In the genomic region with DNA sequence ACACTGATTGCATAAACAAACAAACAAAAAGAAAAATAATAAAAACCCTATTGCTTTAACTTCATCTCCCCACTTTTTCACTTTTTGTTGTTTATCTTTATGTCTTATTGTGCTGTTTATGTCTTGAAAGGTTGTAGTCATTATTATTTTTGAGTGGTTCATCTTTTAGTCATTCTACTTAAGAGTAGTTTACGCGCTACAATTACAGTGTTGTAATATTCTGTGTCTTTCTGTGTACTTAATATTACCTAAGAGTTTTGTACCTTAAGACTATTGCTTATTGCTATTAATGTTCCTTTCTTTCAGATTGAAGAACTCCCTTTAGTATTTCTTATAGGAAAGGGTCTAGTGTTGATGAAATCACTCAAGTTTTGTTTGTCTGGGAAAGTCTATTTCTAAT, we compare ENCODE assay signal across 31 cellular contexts. TPM values are rescaled to one million over a fixed set of nuclear protein-coding genes. Genes with fewer than 3 reads are reported as not detected.
"Had no signal": no experiment of that assay in that cellular context is flagged by ENCODE, and none has a peak within 500 bp of the region (broad histone marks: within the 10 kb centered on the region; RNA-seq: fewer than 3 reads in every experiment).

No MANE protein-coding gene starts in this region.

- H3K9me3 Mint-ChIP-seq: natural killer cell; stimulated activated memory B cell treated with anti-CD40 and anti-IgM and Interleukin-4, amounts not matched to agents 10 μg/mL and 1 μg/mL and 100 μg/mL, for 72 hours; stimulated activated naive CD8-positive, alpha-beta T cell treated with anti-CD3 and anti-CD28 coated beads, Interleukin-15, amount 100 ng/mL, for 72 hours had no signal

- H3K36me3 Mint-ChIP-seq: naive thymus-derived CD4-positive, alpha-beta T cell; natural killer cell; stimulated activated memory B cell treated with anti-CD40 and anti-IgM and Interleukin-4, amounts not matched to agents 10 μg/mL and 1 μg/mL and 100 μg/mL, for 72 hours had no signal

- H3K27ac Mint-ChIP-seq: naive thymus-derived CD4-positive, alpha-beta T cell; natural killer cell; nephron progenitor cell; stimulated activated memory B cell treated with anti-CD40 and anti-IgM and Interleukin-4, amounts not matched to agents 10 μg/mL and 1 μg/mL and 100 μg/mL, for 72 hours had no signal

- H3K4me3 ChIP-seq: pancreas, prostate gland, right atrium auricular region, right lobe of liver, sigmoid colon, smooth muscle cell, spleen, suprapubic skin, testis, tibial nerve, upper lobe of left lung, vagina had no signal

- H3K27me3 ChIP-seq: neutrophil, pancreas, right atrium auricular region, right lobe of liver, sigmoid colon, spleen, suprapubic skin, testis, tibial nerve, upper lobe of left lung, vagina had no signal

- DNase-seq: naive thymus-derived CD4-positive, alpha-beta T cell; natural killer cell; nephron progenitor cell; nucleus accumbens; pancreas; retina; right lobe of liver; sigmoid colon; spleen; stimulated activated CD4-positive, alpha-beta T cell treated with anti-CD3 and anti-CD28 coated beads, Interleukin-12 subunit alpha, Interleukin-12 subunit beta, amount 100 ng/mL, for 4 hours; stimulated activated CD4-positive, alpha-beta T cell treated with anti-CD3 and anti-CD28 coated beads, Interleukin-1b, Interleukin-23, amount 100 ng/mL, for 48 hours; stimulated activated CD4-positive, alpha-beta T cell treated with anti-CD3 and anti-CD28 coated beads, Interleukin-4, amount 100 ng/mL, for 1 hour; stimulated activated CD4-positive, alpha-beta T cell treated with anti-CD3 and anti-CD28 coated beads, Interleukin-4, amount 100 ng/mL, for 4 hours; stimulated activated CD8-positive, alpha-beta memory T cell treated with anti-CD3 and anti-CD28 coated beads, Interleukin-4, amount 100 ng/mL, for 48 hours; stimulated activated naive CD4-positive, alpha-beta T cell; stimulated activated naive CD8-positive, alpha-beta T cell treated with anti-CD3 and anti-CD28 coated beads, Interleukin-15, amount 100 ng/mL, for 72 hours; stimulated activated naive CD8-positive, alpha-beta T cell treated with anti-CD3 and anti-CD28 coated beads, Interleukin-15, Interleukin-2, amounts not matched to agents 100 U/mL and 50 U/mL, for 24 hours; substantia nigra; testis; trophoblast cell; upper lobe of left lung had no signal

- H3K4me1 ChIP-seq: testis had no signal

- ATAC-seq: naive thymus-derived CD4-positive, alpha-beta T cell; natural killer cell; pancreas; right lobe of liver; stimulated activated memory B cell treated with anti-CD40 and anti-IgM and Interleukin-4, amounts not matched to agents 10 μg/mL and 1 μg/mL and 100 μg/mL, for 72 hours; stimulated activated naive CD8-positive, alpha-beta T cell treated with anti-CD3 and anti-CD28 coated beads, Interleukin-15, amount 100 ng/mL, for 72 hours; stimulated activated naive CD8-positive, alpha-beta T cell treated with anti-CD3 and anti-CD28 coated beads, Interleukin-15, Interleukin-2, amounts not matched to agents 100 U/mL and 50 U/mL, for 24 hours had no signal

- H3K4me3 Mint-ChIP-seq: naive thymus-derived CD4-positive, alpha-beta T cell; natural killer cell; nephron progenitor cell; neural crest cell; stimulated activated memory B cell treated with anti-CD40 and anti-IgM and Interleukin-4, amounts not matched to agents 10 μg/mL and 1 μg/mL and 100 μg/mL, for 72 hours; stimulated activated naive CD8-positive, alpha-beta T cell treated with anti-CD3 and anti-CD28 coated beads, Interleukin-15, amount 100 ng/mL, for 72 hours had no signal

- H3K4me2 ChIP-seq: smooth muscle cell had no signal

- H3K27ac ChIP-seq: neutrophil, pancreas, prostate gland, right atrium auricular region, right lobe of liver, sigmoid colon, spleen, suprapubic skin, testis, tibial nerve, upper lobe of left lung, vagina had no signal

- H3K9me3 ChIP-seq: neutrophil, pancreas, prostate gland, right atrium auricular region, right lobe of liver, sigmoid colon, spleen, suprapubic skin, testis, tibial nerve, upper lobe of left lung, vagina had no signal

- FAIRE-seq: pancreas, urothelium cell line had no signal

- H3K36me3 ChIP-seq: neutrophil, pancreas, prostate gland, right atrium auricular region, right lobe of liver, sigmoid colon, spleen, suprapubic skin, tibial nerve, upper lobe of left lung, vagina had no signal

- H3K4me1 Mint-ChIP-seq: naive thymus-derived CD4-positive, alpha-beta T cell; natural killer cell; stimulated activated naive CD8-positive, alpha-beta T cell treated with anti-CD3 and anti-CD28 coated beads, Interleukin-15, amount 100 ng/mL, for 72 hours had no signal

RNA-seq across cellular contexts. Expression of a gene that starts 28.1 kb away (rescaled TPM):
- total RNA-seq: naive thymus-derived CD4-positive, alpha-beta T cell; natural killer cell; neural crest cell had no signal
- polyA plus RNA-seq: naive thymus-derived CD4-positive, alpha-beta T cell had no signal
